ENCODE assay signal across 15 cellular contexts in genomic region chr1:202627841-202628565, GRCh38.
"Had no signal": no experiment of that assay in that cellular context is flagged by ENCODE, and none has a peak within 500 bp of the region (broad histone marks: within the 10 kb centered on the region; RNA-seq: fewer than 3 reads in every experiment).

No MANE protein-coding gene starts in this region.

- H3K9me3 Mint-ChIP-seq: activated naive CD4-positive, alpha-beta T cell treated with anti-CD3 and anti-CD28 coated beads, Interleukin-2, amount 50 U/mL, for 24 hours; stimulated activated naive B cell treated with anti-CD40 and anti-IgM and Interleukin-4, amounts not matched to agents 10 μg/mL and 1 μg/mL and 100 μg/mL, for 72 hours had no signal

- H3K4me3 Mint-ChIP-seq: stimulated activated naive B cell treated with anti-CD40 and anti-IgM and Interleukin-4, amounts not matched to agents 10 μg/mL and 1 μg/mL and 100 μg/mL, for 72 hours had no signal

- H3K27ac Mint-ChIP-seq: activated naive CD4-positive, alpha-beta T cell treated with anti-CD3 and anti-CD28 coated beads, Interleukin-2, amount 50 U/mL, for 24 hours had no signal

- H3K36me3 Mint-ChIP-seq: activated naive CD4-positive, alpha-beta T cell treated with anti-CD3 and anti-CD28 coated beads, Interleukin-2, amount 50 U/mL, for 24 hours; stimulated activated naive B cell treated with anti-CD40 and anti-IgM and Interleukin-4, amounts not matched to agents 10 μg/mL and 1 μg/mL and 100 μg/mL, for 72 hours had no signal

- ATAC-seq: left lobe of liver, upper lobe of right lung had no signal

- DNase-seq: activated CD8-positive, alpha-beta memory T cell treated with anti-CD3 and anti-CD28 coated beads, Interleukin-2, amount 50 U/mL, for 4 hours; activated gamma-delta T cell; activated T-cell treated with anti-CD3 and anti-CD28 coated beads, Interleukin-2, amount 50 U/mL, for 48 hours; cortex of kidney; erythroblast; foreskin melanocyte; hypothalamus; right lobe of liver; SK-N-SH; small intestine; stimulated activated CD4-positive, alpha-beta T cell treated with anti-CD3 and anti-CD28 coated beads, Interleukin-4, amount 100 ng/mL, for 4 hours; stimulated activated naive B cell treated with anti-CD40 and anti-IgM and Interleukin-4, amounts not matched to agents 10 μg/mL and 1 μg/mL and 100 μg/mL, for 72 hours; upper lobe of right lung had no signal
